Comparison of ENCODE assay signal across 8 cellular contexts in genomic region chr10:12068467-12069269, GRCh38. TPM values are rescaled to one million over a fixed set of nuclear protein-coding genes. Genes with fewer than 3 reads are reported as not detected.
DNase-seq lines count a peak whose midpoint lies in the region; ATAC-seq, FAIRE-seq and TF ChIP-seq lines count a peak whose summit lies in the region.

Gene DHTKD1, plus strand, starts transcription at chr10:12068954. Its CDS starts 80 bp downstream, at chr10:12069034.

- H3K4me2 ChIP-seq in BLaER1 = peak within 1 kb of the TSS; percentile 78

- peak; percentile 96 for FAIRE-seq in GM19239 (lab: Jason Lieb, UNC)

- H4K20me1 ChIP-seq in BLaER1 = no peaks in the 10 kb centered on the region

- peaks cover 29% of the 10 kb centered on the region for H3K4me1 ChIP-seq in BLaER1
- no peaks in the 10 kb centered on the region for H3K4me1 ChIP-seq in colonic mucosa

- H3K27me3 ChIP-seq in BLaER1 (no peaks in the 10 kb centered on the region), colonic mucosa (no peaks in the 10 kb centered on the region), layer of hippocampus (ENCODE audit: control insufficient read depth, insufficient read depth, low read length) (no peaks in the 10 kb centered on the region)

- H3K4me3 ChIP-seq in BLaER1 (peak within 1 kb of the TSS; percentile 94), colonic mucosa (peak within 1 kb of the TSS; percentile 70)

- H3K27ac ChIP-seq in BLaER1 = peak within 1 kb of the TSS; percentile 91
- H3K27ac ChIP-seq in colonic mucosa = peak within 1 kb of the TSS; percentile 56
- H3K27ac ChIP-seq in layer of hippocampus (ENCODE audit: low read depth, low read length) = peak within 1 kb of the TSS; percentile 90

- no peaks in the 10 kb centered on the region for H3K36me3 ChIP-seq in BLaER1
- no peaks in the 10 kb centered on the region for H3K36me3 ChIP-seq in colonic mucosa

- DNase-seq in GM19239 (ENCODE audit: insufficient read length, low spot score) = peak; percentile 92
- DNase-seq in NCI-H524 treated with DMSO at 0.1 percent for 48 hours (lab: John Stamatoyannopoulos, UW) = peak; percentile 33
- DNase-seq in activated CD4-positive, alpha-beta T cell treated with anti-CD3 and anti-CD28 coated beads for 4 hours = peak; percentile 96 to 99
- peak; percentile 99 for DNase-seq in colonic mucosa
- peak; percentile 96 to 99 for DNase-seq in stimulated activated CD4-positive, alpha-beta T cell treated with anti-CD3 and anti-CD28 coated beads, Interleukin-1b, Interleukin-23, amount 100 ng/mL, for 4 hours (ENCODE audit: low read depth in 2 of 2)

- intact Hi-C loops in colonic mucosa (cut with DNase I) = no loop called here

- H3K9ac ChIP-seq in BLaER1 (peak within 1 kb of the TSS; percentile 94), colonic mucosa (ENCODE audit: low read depth in 2 of 2, low read length in 2 of 2) (peak within 1 kb of the TSS; percentile 82 to 87)

- H3K9me3 ChIP-seq in BLaER1 (no peaks in the 10 kb centered on the region), colonic mucosa (no peaks in the 10 kb centered on the region)

- peak; percentile 35 for TF ChIP-seq CTCF in colonic mucosa (IDR thresholded peaks at IDR 0.05)

- ATAC-seq in HG03457 (IDR thresholded peaks at IDR 0.05; ENCODE audit: unreplicated experiment) = peak; percentile 93

RNA-seq across cellular contexts. Expression of gene DHTKD1, which starts in this region (rescaled TPM):
- total RNA-seq in colonic mucosa = 10 to 100 TPM; 18.5 to 40.6 TPM

Comparison
In these comparisons a context has a peak if more than half of its experiments do, and no peak if none do; other contexts are left out.
1. Peak in every context shown above with its lines: DNase-seq, ATAC-seq, H3K4me3 ChIP-seq and H3K27ac ChIP-seq.
2. DNase-seq: peak in every context shown above with its lines; median percentile 99 in colonic mucosa; 98 in activated CD4-positive, alpha-beta T cell treated with anti-CD3 and anti-CD28 coated beads for 4 hours; 98 in stimulated activated CD4-positive, alpha-beta T cell treated with anti-CD3 and anti-CD28 coated beads, Interleukin-1b, Interleukin-23, amount 100 ng/mL, for 4 hours; 92 in GM19239; 33 in NCI-H524 treated with DMSO at 0.1 percent for 48 hours.